In the genomic region with DNA sequence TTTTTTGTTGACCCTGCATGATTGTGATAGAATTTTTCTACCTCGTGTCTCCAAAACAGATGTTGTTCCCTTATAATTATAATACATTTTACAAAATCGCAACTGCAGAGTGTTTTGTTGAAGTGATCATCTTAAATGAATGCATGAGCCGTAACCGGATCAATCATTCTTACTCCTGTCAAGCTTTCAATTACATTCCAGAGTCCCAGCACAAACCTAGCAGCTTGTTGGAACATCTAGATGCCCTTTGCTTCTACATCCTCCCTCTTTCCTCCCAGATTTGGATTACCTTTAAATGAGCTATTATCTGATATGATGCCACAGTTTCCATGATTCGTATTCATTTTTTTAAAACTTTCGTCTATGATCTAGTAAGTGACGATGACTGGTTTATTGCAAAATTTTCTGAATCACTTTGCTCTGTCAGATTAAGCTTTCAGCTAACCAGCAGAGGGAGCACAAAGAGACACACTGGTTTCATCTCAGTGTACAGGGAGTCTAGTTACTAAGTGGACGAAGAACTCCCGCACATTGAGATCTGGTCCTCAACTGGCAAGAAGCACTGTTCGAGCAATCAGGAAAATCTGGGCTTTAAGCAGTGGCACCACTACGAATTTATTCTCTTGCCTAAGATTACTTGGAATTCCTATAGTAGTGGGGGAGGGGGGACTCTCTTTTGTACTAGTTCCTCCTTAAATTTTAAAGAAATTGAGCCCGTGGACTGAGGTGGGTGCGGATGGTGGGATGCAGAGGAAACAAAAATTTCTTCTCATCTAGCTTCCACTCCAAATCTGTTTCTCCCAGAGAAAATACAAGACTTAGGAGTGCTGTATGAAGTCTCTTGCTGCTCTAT, we compare ENCODE assay signal across 9 cellular contexts. TPM values are rescaled to one million over a fixed set of nuclear protein-coding genes. Genes with fewer than 3 reads are reported as not detected.
DNase-seq lines count a peak whose midpoint lies in the region; ATAC-seq, FAIRE-seq and TF ChIP-seq lines count a peak whose summit lies in the region.
"Had no signal": no experiment of that assay in that cellular context is flagged by ENCODE, and none has a peak within 500 bp of the region (broad histone marks: within the 10 kb centered on the region; RNA-seq: fewer than 3 reads in every experiment).

No MANE protein-coding gene starts in this region.

- no peak overlapping the region for H3K9ac ChIP-seq in endothelial cell of umbilical vein (replicated peaks; ENCODE audit: extremely low read depth, insufficient read depth, low read length)

- H3K9me3 ChIP-seq in endothelial cell of umbilical vein (replicated peaks; ENCODE audit: control insufficient read depth, insufficient read depth, low read length) = no peaks in the 10 kb centered on the region
- H3K9me3 ChIP-seq in mucosa of descending colon = no peaks in the 10 kb centered on the region

- no peaks in the 10 kb centered on the region for H3K9me1 ChIP-seq in endothelial cell of umbilical vein (replicated peaks; ENCODE audit: control insufficient read depth, extremely low read depth, insufficient read depth, low read length)

- BruUV-seq in endothelial cell of umbilical vein (replicated peaks; lab: Mats Ljungman, UMichigan) = no TSS peak

- H3K4me3 ChIP-seq in AG04449 (ENCODE audit: low read depth, low read length) (no peak overlapping the region), GM12864 (ENCODE audit: low read depth, low read length) (no peak overlapping the region), endothelial cell of umbilical vein (replicated peaks in 1 of 3; ENCODE audit: insufficient read depth in 1 of 3, low read depth in 1 of 3, low read length in 3 of 3) (no peak overlapping the region), mucosa of descending colon (no peak overlapping the region)

- ATAC-seq in HG02610 (IDR thresholded peaks at IDR 0.05; ENCODE audit: unreplicated experiment) = peak; percentile 85
- ATAC-seq in mucosa of descending colon = peak; percentile 82

- FAIRE-seq in endothelial cell of umbilical vein (lab: Jason Lieb, UNC) = no peak

- CTCF ChIA-PET in AG04449 (lab: Yijun Ruan, JAX) = interaction anchor here (0.7 to 6.6 kb wide), 29 partner anchors 10 to 471 kb away, joined by 3 to 102 read pairs (median 4); a partner anchor contains a TSS
- CTCF ChIA-PET in endothelial cell of umbilical vein (lab: Charles Lee) = interaction anchor here (0.6 to 5.5 kb wide), 19 partner anchors 8 to 940 kb away, joined by 3 to 43 read pairs (median 5); a partner anchor contains a TSS

- TF ChIP-seq POLR2A in endothelial cell of umbilical vein (IDR thresholded peaks at IDR 0.05; ENCODE audit: low read depth, low read length) = no peak

- no peak overlapping the region for H3K4me2 ChIP-seq in endothelial cell of umbilical vein (ENCODE audit: insufficient read depth, low read length)

- intact Hi-C loops in endothelial cell of umbilical vein (cut with micrococcal nuclease) (loop anchor here (1.0 to 5.0 kb wide), 3 partner anchors 168 to 216 kb away; no protein-coding TSS in a partner anchor), mucosa of descending colon (cut with DNase I, micrococcal nuclease) (loop anchor here (10.0 kb wide), 1 partner anchor 169 kb away; no protein-coding TSS in a partner anchor)

- H3K27me3 ChIP-seq in endothelial cell of umbilical vein (ENCODE audit: control insufficient read depth in 2 of 2, insufficient read depth in 2 of 2, low read length in 2 of 2) = no peaks in the 10 kb centered on the region

- H3K79me2 ChIP-seq in endothelial cell of umbilical vein (ENCODE audit: control insufficient read depth, insufficient read depth, low read length) = no peaks in the 10 kb centered on the region

- POLR2A ChIA-PET in AG04449 (lab: Yijun Ruan, JAX) = interaction anchor here (1.1 kb wide), 1 partner anchor 224 kb away, joined by 5 read pairs; no protein-coding TSS in a partner anchor
- POLR2A ChIA-PET in endothelial cell of umbilical vein (lab: Charles Lee) = interaction anchor here (0.9 kb wide), 1 partner anchor 170 kb away, joined by 3 read pairs; no protein-coding TSS in a partner anchor

- no peak overlapping the region for H2AFZ ChIP-seq in endothelial cell of umbilical vein (ENCODE audit: low read depth, low read length)

- H3K27ac ChIP-seq in endothelial cell of umbilical vein (ENCODE audit: insufficient read depth, low read depth, low read length) = no peak overlapping the region

- DNase-seq in AG04449 (ENCODE audit: low read depth, low spot score) (peak; percentile 40), GM12864 (ENCODE audit: low read depth) (peak; percentile 34), NCI-H1417 (lab: John Stamatoyannopoulos, UW) (peak; percentile 39 to 80 (median 79)), SW 1271 (lab: John Stamatoyannopoulos, UW) (peak; percentile 31 to 70), endothelial cell of umbilical vein (ENCODE audit: low read depth, low spot score) (peak; percentile 44), mucosa of descending colon (peak in 1 of 3 donors; percentile 55), cortex of kidney (lab: John Stamatoyannopoulos, UW) (no peak)

- dilution Hi-C loops in endothelial cell of umbilical vein (cut with MboI; ENCODE audit: extremely low pct_ligation_motif_present, low sequenced_read_pairs) = no loop called here

- TF ChIP-seq CTCF in AG04449 (IDR thresholded peaks at IDR 0.05; ENCODE audit: insufficient read depth, low read length, missing control alignments) = peak; percentile 67
- peak; percentile 62 for TF ChIP-seq CTCF in GM12864 (IDR thresholded peaks at IDR 0.05; ENCODE audit: low read depth, low read length, missing control alignments)
- TF ChIP-seq CTCF in endothelial cell of umbilical vein (IDR thresholded peaks at IDR 0.05; ENCODE audit: extremely low read depth in 1 of 2, insufficient read depth in 1 of 2, low read depth in 1 of 2, low read length in 2 of 2) = peak; percentile 23 to 46
- peak; percentile 15 for TF ChIP-seq CTCF in mucosa of descending colon (IDR thresholded peaks at IDR 0.05)

- no peaks in the 10 kb centered on the region for H3K36me3 ChIP-seq in endothelial cell of umbilical vein (ENCODE audit: control insufficient read depth in 2 of 2, extremely low read depth in 1 of 2, insufficient read depth in 2 of 2, low read length in 2 of 2)
- H3K36me3 ChIP-seq in mucosa of descending colon (ENCODE audit: low read depth) = no peaks in the 10 kb centered on the region

- H4K20me1 ChIP-seq in endothelial cell of umbilical vein (replicated peaks; ENCODE audit: control insufficient read depth, extremely low read depth, insufficient read depth, low read length) = no peaks in the 10 kb centered on the region

- H3K4me1 ChIP-seq in endothelial cell of umbilical vein (ENCODE audit: control insufficient read depth, extremely low read depth, insufficient read depth, low read length) (no peaks in the 10 kb centered on the region), mucosa of descending colon (ENCODE audit: low read depth) (no peaks in the 10 kb centered on the region)

TF ChIP-seq in endothelial cell of umbilical vein, 7 proteins besides CTCF, POLR2A, EP300 and RAD21:
- TF ChIP-seq MYC (IDR thresholded peaks at IDR 0.05; ENCODE audit: low read depth, low read length) (no peak), JUN (IDR thresholded peaks at IDR 0.05; ENCODE audit: borderline replicate concordance, insufficient read depth, insufficient read length, low read depth) (no peak), GATA2 (IDR thresholded peaks at IDR 0.05; ENCODE audit: insufficient read depth, insufficient read length, low read depth, low read length) (no peak), FOS (IDR thresholded peaks at IDR 0.05; ENCODE audit: borderline replicate concordance, insufficient read depth, low read length) (no peak), POLR2AphosphoS5 (IDR thresholded peaks at IDR 0.05; ENCODE audit: insufficient read depth, low read depth, low read length) (no peak), EZH2 (IDR thresholded peaks at IDR 0.05; ENCODE audit: borderline replicate concordance, low read depth, low read length, severe bottlenecking) (no peak)
- TF ChIP-seq, protein P1, sequence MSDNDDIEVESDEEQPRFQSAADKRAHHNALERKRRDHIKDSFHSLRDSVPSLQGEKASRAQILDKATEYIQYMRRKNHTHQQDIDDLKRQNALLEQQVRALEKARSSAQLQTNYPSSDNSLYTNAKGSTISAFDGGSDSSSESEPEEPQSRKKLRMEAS (IDR thresholded peaks at IDR 0.05; ENCODE audit: insufficient read depth, insufficient read length) = no peak

RNA-seq across cellular contexts. Expression of a gene that starts 40.9 kb away (rescaled TPM):
- total RNA-seq in endothelial cell of umbilical vein (not detected in 2 replicates), mucosa of descending colon (under 1 TPM in 1 of 3 donors, not detected in 2; 0.60 TPM)
- polyA plus RNA-seq in endothelial cell of umbilical vein = not detected in 2 replicates
- not detected in 2 replicates for polyA plus RNA-seq in endothelial cell of umbilical vein (2011; cell fraction: cytosol; rRNA removed)
- not detected in 2 replicates for polyA plus RNA-seq in endothelial cell of umbilical vein (2011; cell fraction: nucleus; rRNA removed)
- polyA plus RNA-seq in endothelial cell of umbilical vein (2012) = not detected in 2 replicates
- not detected in 2 replicates for polyA minus RNA-seq in endothelial cell of umbilical vein
- polyA minus RNA-seq in endothelial cell of umbilical vein (2011; cell fraction: cytosol; rRNA and poly(A)+ RNA removed) = not detected
- not detected in 2 replicates for polyA minus RNA-seq in endothelial cell of umbilical vein (2011; cell fraction: nucleus; rRNA and poly(A)+ RNA removed)
- polyA plus RNA-seq: IgD-negative memory B cell had no signal

RNA-seq across cellular contexts. Expression of a gene that starts 54.7 kb away (rescaled TPM):
- total RNA-seq in endothelial cell of umbilical vein (22.9 and 23.7 TPM in 2 replicates), mucosa of descending colon (1 to 10 TPM; 5.0 to 10.0 (median 9.3) TPM)
- polyA plus RNA-seq in endothelial cell of umbilical vein = 0.72 and 0.91 TPM in 2 replicates
- polyA plus RNA-seq in endothelial cell of umbilical vein (2011; cell fraction: cytosol; rRNA removed) = 2.1 TPM in 2 replicates
- polyA plus RNA-seq in endothelial cell of umbilical vein (2011; cell fraction: nucleus; rRNA removed) = 8.8 and 11.2 TPM in 2 replicates
- polyA plus RNA-seq in endothelial cell of umbilical vein (2012) = 2.2 and 4.9 TPM in 2 replicates
- polyA minus RNA-seq in endothelial cell of umbilical vein = 9.0 and 10.8 TPM in 2 replicates
- polyA minus RNA-seq in endothelial cell of umbilical vein (2011; cell fraction: cytosol; rRNA and poly(A)+ RNA removed) = 3.8 TPM
- 38.6 and 50.5 TPM in 2 replicates for polyA minus RNA-seq in endothelial cell of umbilical vein (2011; cell fraction: nucleus; rRNA and poly(A)+ RNA removed)

Comparison
In these comparisons a context has a peak if more than half of its experiments do, and no peak if none do; other contexts are left out.
1. CTCF ChIP-seq: peak in every context shown above with its lines; median percentile 67 in AG04449; 62 in GM12864; 34 in endothelial cell of umbilical vein; 15 in mucosa of descending colon.